23 cellular contexts compared by ENCODE assay signal in genomic region chr7:69859342-69859741, GRCh38.
DNase-seq lines count a peak whose midpoint lies in the region; ATAC-seq lines count a peak whose summit lies in the region.
"Had no signal": no experiment of that assay in that cellular context is flagged by ENCODE, and none has a peak within 500 bp of the region (broad histone marks: within the 10 kb centered on the region; RNA-seq: fewer than 3 reads in every experiment).

No MANE protein-coding gene starts in this region.

- peak; percentile 18 for DNase-seq in NCI-H748 (lab: John Stamatoyannopoulos, UW; ENCODE audit: unreplicated experiment)
- no peak for DNase-seq in NCI-H748 treated with DMSO at 0.1 percent for 48 hours (lab: John Stamatoyannopoulos, UW)
- no peak for DNase-seq in NCI-H446 treated with DMSO at 0.1 percent for 48 hours (lab: John Stamatoyannopoulos, UW)
- no peak for DNase-seq in glomerular visceral epithelial cell (ENCODE audit: extremely low spot score)
- DNase-seq in NCI-H1694 (lab: John Stamatoyannopoulos, UW): no peak
- DNase-seq: activated CD4-positive, alpha-beta T cell treated with anti-CD3 and anti-CD28 coated beads for 36 hours; activated naive CD4-positive, alpha-beta T cell treated with anti-CD3 and anti-CD28 coated beads, Interleukin-2, amount 50 U/mL, for 16 hours; body of pancreas; Caco-2; DMS53; foreskin fibroblast; GDM1; GOT3; heart right ventricle; kidney; NCI-H2171 treated with DMSO at 0.1 percent for 48 hours; NCI-H524 treated with DMSO at 0.1 percent for 48 hours; SIG-M5; stimulated activated naive CD4-positive, alpha-beta T cell; upper lobe of left lung had no signal

- ATAC-seq in GM21390 (IDR thresholded peaks at IDR 0.05; ENCODE audit: unreplicated experiment) (peak; percentile 61), HG03442 (IDR thresholded peaks at IDR 0.05; ENCODE audit: unreplicated experiment) (peak; percentile 54), HG03280 (IDR thresholded peaks at IDR 0.05; ENCODE audit: unreplicated experiment) (no peak)
- ATAC-seq: activated CD4-positive, alpha-beta T cell treated with anti-CD3 and anti-CD28 coated beads for 36 hours; body of pancreas; heart right ventricle had no signal
